Comparison of ENCODE assay signal across 27 cellular contexts in genomic region chr18:31508781-31509180, GRCh38. TPM values are rescaled to one million over a fixed set of nuclear protein-coding genes. Genes with fewer than 3 reads are reported as not detected.
DNase-seq lines count a peak whose midpoint lies in the region; ATAC-seq and TF ChIP-seq lines count a peak whose summit lies in the region.
"Had no signal": no experiment of that assay in that cellular context is flagged by ENCODE, and none has a peak within 500 bp of the region (broad histone marks: within the 10 kb centered on the region; RNA-seq: fewer than 3 reads in every experiment).

No MANE protein-coding gene starts in this region.

- no peak for TF ChIP-seq POLR2A in body of pancreas (IDR thresholded peaks at IDR 0.05)

- H3K36me3 Mint-ChIP-seq in chondrocyte (ENCODE audit: low read depth) = no peaks in the 10 kb centered on the region
- H3K36me3 Mint-ChIP-seq in naive thymus-derived CD4-positive, alpha-beta T cell = no peaks in the 10 kb centered on the region
- H3K36me3 Mint-ChIP-seq: activated CD8-positive, alpha-beta memory T cell treated with anti-CD3 and anti-CD28 coated beads, Interleukin-2, amount 10 ng/mL, durations not matched to agents 7 days and 5 days; activated naive CD8-positive, alpha-beta T cell treated with anti-CD3 and anti-CD28 coated beads, Interleukin-2, amount 10 ng/mL, durations not matched to agents 7 days and 5 days had no signal

- no peak for ATAC-seq in RWPE2 (ENCODE audit: low read depth)
- ATAC-seq in body of pancreas = no peak
- no peak for ATAC-seq in naive thymus-derived CD4-positive, alpha-beta T cell
- ATAC-seq: activated CD8-positive, alpha-beta memory T cell treated with anti-CD3 and anti-CD28 coated beads, Interleukin-2, amount 10 ng/mL, durations not matched to agents 7 days and 5 days; activated T-cell treated with anti-CD3 and anti-CD28 coated beads, Interleukin-2, amount 50 U/mL, for 4 hours; gastroesophageal sphincter had no signal

- TF ChIP-seq CTCF in RWPE2 (IDR thresholded peaks at IDR 0.05; ENCODE audit: poor library complexity, severe bottlenecking) = no peak
- TF ChIP-seq CTCF in smooth muscle cell (IDR thresholded peaks at IDR 0.05; ENCODE audit: borderline replicate concordance, insufficient read depth, poor library complexity, severe bottlenecking) = no peak
- TF ChIP-seq CTCF in body of pancreas (IDR thresholded peaks at IDR 0.05) = no peak
- TF ChIP-seq CTCF in chondrocyte (IDR thresholded peaks at IDR 0.05) = no peak

- no peak overlapping the region for H3K9ac ChIP-seq in smooth muscle cell (ENCODE audit: low read depth)
- H3K9ac ChIP-seq: BLaER1 had no signal

- no peaks in the 10 kb centered on the region for H3K27me3 Mint-ChIP-seq in chondrocyte (ENCODE audit: low read depth)
- peaks cover 0 to 13% (median 11%) of the 10 kb centered on the region in 5 donors for H3K27me3 Mint-ChIP-seq in naive thymus-derived CD4-positive, alpha-beta T cell
- H3K27me3 Mint-ChIP-seq: activated CD8-positive, alpha-beta memory T cell treated with anti-CD3 and anti-CD28 coated beads, Interleukin-2, amount 10 ng/mL, durations not matched to agents 7 days and 5 days; activated naive CD8-positive, alpha-beta T cell treated with anti-CD3 and anti-CD28 coated beads, Interleukin-2, amount 10 ng/mL, durations not matched to agents 7 days and 5 days; stimulated activated naive CD8-positive, alpha-beta T cell treated with anti-CD3 and anti-CD28 coated beads, Interleukin-15, Interleukin-2, amounts not matched to agents 100 ng/mL and 50 ng/mL, for 24 hours had no signal

- H3K27me3 ChIP-seq in RWPE2 (ENCODE audit: insufficient read depth, poor library complexity, severe bottlenecking) = no peaks in the 10 kb centered on the region
- no peaks in the 10 kb centered on the region for H3K27me3 ChIP-seq in smooth muscle cell (ENCODE audit: low read depth)
- no peaks in the 10 kb centered on the region for H3K27me3 ChIP-seq in body of pancreas
- no peaks in the 10 kb centered on the region for H3K27me3 ChIP-seq in naive thymus-derived CD4-positive, alpha-beta T cell (ENCODE audit: control insufficient read depth in 2 of 2, insufficient read depth in 2 of 2, low read length in 2 of 2)
- H3K27me3 ChIP-seq: BLaER1, gastroesophageal sphincter, hepatocyte, right atrium auricular region had no signal

- WGBS in smooth muscle cell (ENCODE audit: low lambda C conversion rate) = 70% methylated on average over 1 of the region's 1 CpG
- WGBS in body of pancreas, 2 donors = 32 to 35% methylated on average over 1 of the region's 1 CpG

- DNase-seq in RWPE2 (ENCODE audit: low spot score) = no peak
- peak; percentile 50 for DNase-seq in glomerular visceral epithelial cell (ENCODE audit: extremely low spot score)
- no peak for DNase-seq in smooth muscle cell (lab: John Stamatoyannopoulos, UW; ENCODE audit: unreplicated experiment)
- no peak for DNase-seq in body of pancreas
- DNase-seq in chondrocyte (ENCODE audit: low spot score) = no peak
- no peak for DNase-seq in naive thymus-derived CD4-positive, alpha-beta T cell
- DNase-seq: activated B cell treated with CpG ODN at 0.5 μM for 24 hours; activated CD8-positive, alpha-beta memory T cell treated with anti-CD3 and anti-CD28 coated beads, Interleukin-2, amount 10 ng/mL, durations not matched to agents 7 days and 5 days; activated gamma-delta T cell treated with Interleukin-2 at 50 U/mL for 16 hours; activated naive CD8-positive, alpha-beta T cell treated with anti-CD3 and anti-CD28 coated beads, Interleukin-2, amount 10 ng/mL, durations not matched to agents 7 days and 5 days; activated T-cell treated with anti-CD3 and anti-CD28 coated beads, Interleukin-2, amount 50 U/mL, for 4 hours; cerebellar nuclear complex; DMS53; H9; NCI-H1092; NCI-H1694 treated with DMSO at 0.1 percent for 48 hours; nephron progenitor cell; stimulated activated CD4-positive, alpha-beta T cell treated with anti-CD3 and anti-CD28 coated beads, Interleukin-2, amount 100 ng/mL, for 24 hours; T-helper 1 cell had no signal

- peaks cover 43% of the 10 kb centered on the region for H4K20me1 ChIP-seq in smooth muscle cell (ENCODE audit: low read depth)
- H4K20me1 ChIP-seq: BLaER1 had no signal

- H3K4me3 Mint-ChIP-seq in chondrocyte (ENCODE audit: unreplicated experiment) = no peak overlapping the region
- H3K4me3 Mint-ChIP-seq in naive thymus-derived CD4-positive, alpha-beta T cell = no peak overlapping the region
- H3K4me3 Mint-ChIP-seq: activated B cell treated with CpG ODN at 0.5 μM for 24 hours; activated CD8-positive, alpha-beta memory T cell treated with anti-CD3 and anti-CD28 coated beads, Interleukin-2, amount 10 ng/mL, durations not matched to agents 7 days and 5 days; activated naive CD8-positive, alpha-beta T cell treated with anti-CD3 and anti-CD28 coated beads, Interleukin-2, amount 10 ng/mL, durations not matched to agents 7 days and 5 days; activated T-cell treated with anti-CD3 and anti-CD28 coated beads, Interleukin-2, amount 50 U/mL, for 4 hours; H9; nephron progenitor cell; stimulated activated naive CD8-positive, alpha-beta T cell treated with anti-CD3 and anti-CD28 coated beads, Interleukin-15, Interleukin-2, amounts not matched to agents 100 ng/mL and 50 ng/mL, for 24 hours had no signal

- no peak for TF ChIP-seq EP300 in Ishikawa (IDR thresholded peaks at IDR 0.05; ENCODE audit: borderline replicate concordance)

- no peak for TF ChIP-seq RAD21 in Ishikawa (IDR thresholded peaks at IDR 0.05; ENCODE audit: low read depth)

- H3K4me1 ChIP-seq in RWPE2 (ENCODE audit: insufficient read depth, poor library complexity, severe bottlenecking) = peaks cover 55% of the 10 kb centered on the region
- H3K4me1 ChIP-seq in smooth muscle cell (ENCODE audit: low read depth) = peaks cover 19% of the 10 kb centered on the region
- peaks cover 39% of the 10 kb centered on the region for H3K4me1 ChIP-seq in body of pancreas
- no peaks in the 10 kb centered on the region for H3K4me1 ChIP-seq in naive thymus-derived CD4-positive, alpha-beta T cell (ENCODE audit: control insufficient read depth in 2 of 2, insufficient read depth in 2 of 2, low read length in 2 of 2)
- H3K4me1 ChIP-seq: BLaER1, gastroesophageal sphincter had no signal

- no peak overlapping the region for H3K4me2 ChIP-seq in smooth muscle cell
- H3K4me2 ChIP-seq: BLaER1, hepatocyte had no signal

- no peak overlapping the region for H3K27ac Mint-ChIP-seq in chondrocyte (ENCODE audit: unreplicated experiment)
- no peak overlapping the region for H3K27ac Mint-ChIP-seq in naive thymus-derived CD4-positive, alpha-beta T cell
- H3K27ac Mint-ChIP-seq: activated B cell treated with CpG ODN at 0.5 μM for 24 hours; activated CD8-positive, alpha-beta memory T cell treated with anti-CD3 and anti-CD28 coated beads, Interleukin-2, amount 10 ng/mL, durations not matched to agents 7 days and 5 days; activated naive CD8-positive, alpha-beta T cell treated with anti-CD3 and anti-CD28 coated beads, Interleukin-2, amount 10 ng/mL, durations not matched to agents 7 days and 5 days; nephron progenitor cell; stimulated activated naive CD8-positive, alpha-beta T cell treated with anti-CD3 and anti-CD28 coated beads, Interleukin-15, Interleukin-2, amounts not matched to agents 100 ng/mL and 50 ng/mL, for 24 hours had no signal

- H3K27ac ChIP-seq in RWPE2 (ENCODE audit: poor library complexity, severe bottlenecking) (peak overlapping the region; percentile 93), smooth muscle cell (ENCODE audit: low read depth) (peak overlapping the region; percentile 94), body of pancreas (no peak overlapping the region)
- no peak overlapping the region for H3K27ac ChIP-seq in naive thymus-derived CD4-positive, alpha-beta T cell (ENCODE audit: low read depth, low read length)
- H3K27ac ChIP-seq: BLaER1, gastroesophageal sphincter, right atrium auricular region, SK-N-MC, thoracic aorta had no signal

- POLR2A ChIA-PET in naive thymus-derived CD4-positive, alpha-beta T cell (lab: Charles Lee) = no interaction called here

- H3K79me2 ChIP-seq in smooth muscle cell (ENCODE audit: low read depth) = peaks cover 61% of the 10 kb centered on the region

- peaks cover 18% of the 10 kb centered on the region for H3K36me3 ChIP-seq in RWPE2 (ENCODE audit: low read depth)
- no peaks in the 10 kb centered on the region for H3K36me3 ChIP-seq in smooth muscle cell (ENCODE audit: low read depth)
- H3K36me3 ChIP-seq in body of pancreas (replicated peaks in 1 of 2; ENCODE audit: insufficient read depth in 1 of 2, low read depth in 2 of 2) = no peaks in the 10 kb centered on the region
- no peaks in the 10 kb centered on the region for H3K36me3 ChIP-seq in naive thymus-derived CD4-positive, alpha-beta T cell (ENCODE audit: control insufficient read depth in 2 of 3, insufficient read depth in 3 of 3, low read length in 3 of 3)
- H3K36me3 ChIP-seq: BLaER1, gastroesophageal sphincter, right atrium auricular region, thoracic aorta had no signal

- H3K4me3 ChIP-seq in RWPE2 (ENCODE audit: severe bottlenecking) (no peak overlapping the region), smooth muscle cell (no peak overlapping the region), body of pancreas (no peak overlapping the region)
- H3K4me3 ChIP-seq in naive thymus-derived CD4-positive, alpha-beta T cell (ENCODE audit: low read length) = no peak overlapping the region
- H3K4me3 ChIP-seq: BLaER1, gastroesophageal sphincter, hepatocyte, right atrium auricular region, SK-N-MC, thoracic aorta had no signal

- H3K9me3 ChIP-seq in RWPE2 (ENCODE audit: severe bottlenecking) = no peaks in the 10 kb centered on the region
- no peaks in the 10 kb centered on the region for H3K9me3 ChIP-seq in smooth muscle cell (replicated peaks; ENCODE audit: low read depth)
- H3K9me3 ChIP-seq in body of pancreas = no peaks in the 10 kb centered on the region
- no peaks in the 10 kb centered on the region for H3K9me3 ChIP-seq in naive thymus-derived CD4-positive, alpha-beta T cell (ENCODE audit: control insufficient read depth in 2 of 3, low read length in 3 of 3)
- H3K9me3 ChIP-seq: BLaER1, gastroesophageal sphincter, right atrium auricular region, thoracic aorta had no signal

- intact Hi-C loops in body of pancreas (cut with DNase I) = no loop called here
- intact Hi-C loops in naive thymus-derived CD4-positive, alpha-beta T cell (cut with micrococcal nuclease) = no loop called here

- CTCF ChIA-PET in naive thymus-derived CD4-positive, alpha-beta T cell (lab: Charles Lee) = no interaction called here

- peaks cover 21% of the 10 kb centered on the region for H3F3A ChIP-seq in smooth muscle cell (ENCODE audit: low read depth)

- H3K4me1 Mint-ChIP-seq in chondrocyte (ENCODE audit: low read depth) = peaks cover 31% of the 10 kb centered on the region
- H3K4me1 Mint-ChIP-seq in naive thymus-derived CD4-positive, alpha-beta T cell = no peaks in the 10 kb centered on the region
- H3K4me1 Mint-ChIP-seq: activated B cell treated with CpG ODN at 0.5 μM for 24 hours; activated CD8-positive, alpha-beta memory T cell treated with anti-CD3 and anti-CD28 coated beads, Interleukin-2, amount 10 ng/mL, durations not matched to agents 7 days and 5 days; activated naive CD8-positive, alpha-beta T cell treated with anti-CD3 and anti-CD28 coated beads, Interleukin-2, amount 10 ng/mL, durations not matched to agents 7 days and 5 days had no signal

- no peak overlapping the region for H2AFZ ChIP-seq in smooth muscle cell (ENCODE audit: low read depth)
- H2AFZ ChIP-seq: hepatocyte had no signal

- H3K9me3 Mint-ChIP-seq in chondrocyte (ENCODE audit: low read depth) = no peaks in the 10 kb centered on the region
- peaks cover 0 to 7% (median 0%) of the 10 kb centered on the region in 11 donors for H3K9me3 Mint-ChIP-seq in naive thymus-derived CD4-positive, alpha-beta T cell
- H3K9me3 Mint-ChIP-seq: activated B cell treated with CpG ODN at 0.5 μM for 24 hours; activated T-cell treated with anti-CD3 and anti-CD28 coated beads, Interleukin-2, amount 50 U/mL, for 4 hours; stimulated activated naive CD8-positive, alpha-beta T cell treated with anti-CD3 and anti-CD28 coated beads, Interleukin-15, Interleukin-2, amounts not matched to agents 100 ng/mL and 50 ng/mL, for 24 hours had no signal

RNA-seq across cellular contexts. Expression of gene DSG2, which starts 10.8 kb away (rescaled TPM):
- total RNA-seq in smooth muscle cell = 136 and 138 TPM in 2 replicates
- 53.9 and 70.9 TPM in 2 replicates for polyA plus RNA-seq in smooth muscle cell
- 10 to 100 TPM; 19.1 to 34.0 TPM for total RNA-seq in body of pancreas
- 16.1 to 45.0 TPM (median 43.7 TPM) in 3 replicates for total RNA-seq in chondrocyte
- total RNA-seq in naive thymus-derived CD4-positive, alpha-beta T cell = under 1 TPM; 0.13 to 0.53 (median 0.29) TPM
- polyA plus RNA-seq in naive thymus-derived CD4-positive, alpha-beta T cell = under 1 TPM; 0.54 to 0.56 TPM
- total RNA-seq: activated B cell treated with CpG ODN at 0.5 μM for 24 hours had no signal

Comparison
In these comparisons a context has a peak if more than half of its experiments do, and no peak if none do; other contexts are left out.
1. H3K27ac ChIP-seq: peak in RWPE2 (single experiment) and smooth muscle cell (single experiment); none in body of pancreas (0 of 4) and naive thymus-derived CD4-positive, alpha-beta T cell (single experiment).
2. RNA of gene DSG2, which starts 10.8 kb away (total RNA-seq): 136 to 138 TPM in smooth muscle cell, 16.1 to 45.0 TPM in chondrocyte and 19.1 to 34.0 TPM in body of pancreas; 0.13 to 0.53 TPM in naive thymus-derived CD4-positive, alpha-beta T cell; every median in the first group is over 10 times any median in the second.